In the genomic region with DNA sequence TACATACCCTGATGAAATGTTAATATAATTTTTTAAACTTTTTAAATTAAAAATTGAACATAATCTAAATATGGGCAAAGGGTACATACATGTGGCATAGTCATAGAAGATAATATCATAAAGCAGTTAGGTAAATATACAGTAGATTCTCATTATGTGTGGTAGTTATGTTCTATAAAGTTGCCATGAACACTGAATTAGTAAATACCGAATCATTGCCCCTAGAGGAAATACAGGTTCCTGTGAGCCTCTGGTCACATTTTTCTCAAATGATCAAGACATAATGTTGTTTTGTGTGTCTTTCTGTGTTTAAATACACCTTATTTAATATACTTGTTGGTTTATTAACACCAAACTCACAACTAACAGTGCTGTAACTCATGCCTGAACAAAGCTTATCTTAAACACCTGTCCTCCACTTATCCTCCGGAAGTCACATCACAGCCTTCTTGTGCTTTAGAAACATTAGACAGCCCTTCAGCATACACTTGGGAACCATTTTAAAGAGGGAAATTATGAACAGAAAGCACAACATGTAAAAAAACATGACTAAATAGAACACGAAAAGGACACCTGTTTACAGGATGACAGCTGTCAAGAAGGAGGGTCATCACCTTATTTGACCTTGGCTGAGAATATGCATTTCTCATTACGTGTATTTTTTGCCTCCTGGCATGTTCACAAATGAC, we compare ENCODE assay signal across 14 cellular contexts.
DNase-seq lines count a peak whose midpoint lies in the region; ATAC-seq and TF ChIP-seq lines count a peak whose summit lies in the region.
"Had no signal": no experiment of that assay in that cellular context is flagged by ENCODE, and none has a peak within 500 bp of the region (broad histone marks: within the 10 kb centered on the region; RNA-seq: fewer than 3 reads in every experiment).

No MANE protein-coding gene starts in this region.

- H4K20me1 ChIP-seq in PC-9 (ENCODE audit: insufficient read depth), result no peaks in the 10 kb centered on the region

- no peak for TF ChIP-seq CTCF in PC-9 (conservative IDR thresholded peaks at IDR 0.05)

- CTCF ChIA-PET in PC-9 (lab: Charles Lee), result no interaction called here
- CTCF ChIA-PET in activated CD4-positive, alpha-beta T cell treated with anti-CD3 and anti-CD28 coated beads, Interleukin-2, amount 10 ng/mL, durations not matched to agents 7 days and 5 days (lab: Charles Lee), result no interaction called here

- H3K9me3 ChIP-seq in PC-9 (ENCODE audit: insufficient read depth, low read depth), result no peaks in the 10 kb centered on the region
- H3K9me3 ChIP-seq: BE2C had no signal

- H3K27me3 Mint-ChIP-seq in activated CD4-positive, alpha-beta T cell treated with anti-CD3 and anti-CD28 coated beads, Interleukin-2, amount 10 ng/mL, durations not matched to agents 7 days and 5 days, result peaks cover 5% of the 10 kb centered on the region
- peaks cover 4% of the 10 kb centered on the region for H3K27me3 Mint-ChIP-seq in activated T-cell treated with anti-CD3 and anti-CD28 coated beads, Interleukin-2, amount 50 U/mL, for 24 hours

- no peaks in the 10 kb centered on the region for H3K9me2 ChIP-seq in PC-9 (ENCODE audit: insufficient read depth)

- no peak for ATAC-seq in GM21526 (IDR thresholded peaks at IDR 0.05; ENCODE audit: low FRiP score, unreplicated experiment)
- ATAC-seq: activated naive CD8-positive, alpha-beta T cell treated with anti-CD3 and anti-CD28 coated beads, Interleukin-2, amount 50 U/mL, for 24 hours; left ventricle myocardium superior had no signal

- H3K4me1 Mint-ChIP-seq in activated CD4-positive, alpha-beta T cell treated with anti-CD3 and anti-CD28 coated beads, Interleukin-2, amount 10 ng/mL, durations not matched to agents 7 days and 5 days, result no peaks in the 10 kb centered on the region
- no peaks in the 10 kb centered on the region for H3K4me1 Mint-ChIP-seq in activated T-cell treated with anti-CD3 and anti-CD28 coated beads, Interleukin-2, amount 50 U/mL, for 24 hours (ENCODE audit: low read depth)
- H3K4me1 Mint-ChIP-seq: activated naive CD8-positive, alpha-beta T cell treated with anti-CD3 and anti-CD28 coated beads, Interleukin-2, amount 50 U/mL, for 24 hours had no signal

- H3K4me3 Mint-ChIP-seq in activated CD4-positive, alpha-beta T cell treated with anti-CD3 and anti-CD28 coated beads, Interleukin-2, amount 10 ng/mL, durations not matched to agents 7 days and 5 days, result no peak overlapping the region
- H3K4me3 Mint-ChIP-seq in activated T-cell treated with anti-CD3 and anti-CD28 coated beads, Interleukin-2, amount 50 U/mL, for 24 hours, result no peak overlapping the region
- H3K4me3 Mint-ChIP-seq: activated naive CD8-positive, alpha-beta T cell treated with anti-CD3 and anti-CD28 coated beads, Interleukin-2, amount 50 U/mL, for 24 hours had no signal

- no peak overlapping the region for H2AFZ ChIP-seq in PC-9

- no peaks in the 10 kb centered on the region; the same call in 1 of the 2 replicates for H3F3A ChIP-seq in PC-9 (ENCODE audit: insufficient read depth, low read depth)

- POLR2A ChIA-PET in PC-9 (lab: Charles Lee; ENCODE audit: unreplicated experiment), result no interaction called here
- POLR2A ChIA-PET in activated CD4-positive, alpha-beta T cell treated with anti-CD3 and anti-CD28 coated beads, Interleukin-2, amount 10 ng/mL, durations not matched to agents 7 days and 5 days (lab: Charles Lee), result no interaction called here

- H3K27ac ChIP-seq in PC-9, result peak overlapping the region; percentile 76

- H3K4me2 ChIP-seq in PC-9, result peak overlapping the region; percentile 36

- no peaks in the 10 kb centered on the region for H3K9me3 Mint-ChIP-seq in activated CD4-positive, alpha-beta T cell treated with anti-CD3 and anti-CD28 coated beads, Interleukin-2, amount 10 ng/mL, durations not matched to agents 7 days and 5 days
- no peaks in the 10 kb centered on the region for H3K9me3 Mint-ChIP-seq in activated T-cell treated with anti-CD3 and anti-CD28 coated beads, Interleukin-2, amount 50 U/mL, for 24 hours
- H3K9me3 Mint-ChIP-seq: activated naive CD8-positive, alpha-beta T cell treated with anti-CD3 and anti-CD28 coated beads, Interleukin-2, amount 50 U/mL, for 24 hours had no signal

- no peaks in the 10 kb centered on the region for H3K36me3 ChIP-seq in PC-9 (ENCODE audit: low read depth)
- H3K36me3 ChIP-seq: BE2C had no signal

- intact Hi-C loops in PC-9 (cut with micrococcal nuclease; ENCODE audit: unreplicated experiment), result no loop called here

- H3K27ac Mint-ChIP-seq in activated CD4-positive, alpha-beta T cell treated with anti-CD3 and anti-CD28 coated beads, Interleukin-2, amount 10 ng/mL, durations not matched to agents 7 days and 5 days, result no peak overlapping the region
- H3K27ac Mint-ChIP-seq in activated T-cell treated with anti-CD3 and anti-CD28 coated beads, Interleukin-2, amount 50 U/mL, for 24 hours, result no peak overlapping the region
- H3K27ac Mint-ChIP-seq: activated naive CD8-positive, alpha-beta T cell treated with anti-CD3 and anti-CD28 coated beads, Interleukin-2, amount 50 U/mL, for 24 hours had no signal

- DNase-seq in DMS79 treated with DMSO at 0.1 percent for 48 hours (lab: John Stamatoyannopoulos, UW) (peak; percentile 77), NCI-H1417 treated with DMSO at 0.1 percent for 48 hours (lab: John Stamatoyannopoulos, UW) (peak; percentile 33), PC-9 (peak in 1 of 2 experiments; percentile 71), glomerular endothelial cell (ENCODE audit: extremely low read depth, low read depth, low spot score) (peak; percentile 72)
- DNase-seq in activated CD4-positive, alpha-beta T cell treated with anti-CD3 and anti-CD28 coated beads, Interleukin-2, amount 10 ng/mL, durations not matched to agents 7 days and 5 days, result no peak
- DNase-seq in activated CD4-positive, alpha-beta T cell treated with anti-CD3 and anti-CD28 coated beads for 48 hours, result no peak
- DNase-seq in activated T-cell treated with anti-CD3 and anti-CD28 coated beads, Interleukin-2, amount 50 U/mL, for 24 hours, result no peak
- DNase-seq: activated CD8-positive, alpha-beta memory T cell treated with anti-CD3 and anti-CD28 coated beads, Interleukin-2, amount 50 U/mL, for 4 hours; activated naive CD8-positive, alpha-beta T cell treated with anti-CD3 and anti-CD28 coated beads, Interleukin-2, amount 50 U/mL, for 24 hours; BE2C; GF-D8; left ventricle myocardium superior; occipital lobe had no signal

- no TSS peak for BruUV-seq in PC-9 (replicated peaks; lab: Mats Ljungman, UMichigan)

- H3K4me3 ChIP-seq in PC-9, result no peak overlapping the region

- H3K79me2 ChIP-seq in PC-9 (ENCODE audit: low read depth), result no peaks in the 10 kb centered on the region

- no peaks in the 10 kb centered on the region for H3K36me3 Mint-ChIP-seq in activated CD4-positive, alpha-beta T cell treated with anti-CD3 and anti-CD28 coated beads, Interleukin-2, amount 10 ng/mL, durations not matched to agents 7 days and 5 days (ENCODE audit: low read depth)
- no peaks in the 10 kb centered on the region for H3K36me3 Mint-ChIP-seq in activated T-cell treated with anti-CD3 and anti-CD28 coated beads, Interleukin-2, amount 50 U/mL, for 24 hours (ENCODE audit: low read depth)

- H3K27me3 ChIP-seq in PC-9 (ENCODE audit: insufficient read depth, low read depth), result no peaks in the 10 kb centered on the region
- H3K27me3 ChIP-seq: BE2C had no signal

- H3K4me1 ChIP-seq in PC-9 (replicated peaks; ENCODE audit: insufficient read depth), result peaks cover 24% of the 10 kb centered on the region
- H3K4me1 ChIP-seq: BE2C had no signal

Comparison
In these comparisons a context has a peak if more than half of its experiments do, and no peak if none do; other contexts are left out.
1. DNase-seq: peak in DMS79 treated with DMSO at 0.1 percent for 48 hours (single experiment), NCI-H1417 treated with DMSO at 0.1 percent for 48 hours (single experiment) and glomerular endothelial cell (single experiment); none in activated CD4-positive, alpha-beta T cell treated with anti-CD3 and anti-CD28 coated beads, Interleukin-2, amount 10 ng/mL, durations not matched to agents 7 days and 5 days (single experiment), activated CD4-positive, alpha-beta T cell treated with anti-CD3 and anti-CD28 coated beads for 48 hours (single experiment) and activated T-cell treated with anti-CD3 and anti-CD28 coated beads, Interleukin-2, amount 50 U/mL, for 24 hours (single experiment).